In genomic region chr15:26632500-26632899, GRCh38 we compare ENCODE assay signal across 19 cellular contexts.
DNase-seq lines count a peak whose midpoint lies in the region; FAIRE-seq and TF ChIP-seq lines count a peak whose summit lies in the region.
"Had no signal": no experiment of that assay in that cellular context is flagged by ENCODE, and none has a peak within 500 bp of the region (broad histone marks: within the 10 kb centered on the region; RNA-seq: fewer than 3 reads in every experiment).

No MANE protein-coding gene starts in this region.

- peak overlapping the region; percentile 98 for H2BK120ac ChIP-seq in mesendoderm (ENCODE audit: low read depth, low read length)

- no CpG with 5 or more reads among the region's 4 CpGs for WGBS in mesendoderm (ENCODE audit: extremely low coverage, insufficient coverage, low lambda C conversion rate)

- FAIRE-seq in urothelium cell line (lab: Jason Lieb, UNC) = no peak
- FAIRE-seq: A204.1, G401.6 had no signal

- H3K79me2 ChIP-seq in mesendoderm (ENCODE audit: control insufficient read depth, insufficient read depth, low read length) = peaks cover 19% of the 10 kb centered on the region

- H3K9ac ChIP-seq in mesendoderm (ENCODE audit: low read length) = peak overlapping the region; percentile 40

- H3K27ac ChIP-seq in VCaP (peak overlapping the region; percentile 97), mesendoderm (ENCODE audit: low read depth, low read length) (peak overlapping the region; percentile 62)
- H3K27ac ChIP-seq: HL-60, PC-9, RWPE1 had no signal

- H3K4ac ChIP-seq in mesendoderm (ENCODE audit: low read depth, low read length) = no peak overlapping the region

- H3K4me1 ChIP-seq in mesendoderm (ENCODE audit: control insufficient read depth, low read depth, low read length) = peaks cover 34% of the 10 kb centered on the region
- H3K4me1 ChIP-seq: HAP-1 had no signal

- H2AK5ac ChIP-seq in mesendoderm (ENCODE audit: low read length) = peak overlapping the region; percentile 86

- DNase-seq in NCI-H510A treated with DMSO at 0.1 percent for 48 hours (lab: John Stamatoyannopoulos, UW) = peak; percentile 33
- no peak for DNase-seq in NCI-H510A (lab: John Stamatoyannopoulos, UW)
- no peak for DNase-seq in mesendoderm
- DNase-seq in effector CD4-positive, alpha-beta T cell = no peak
- DNase-seq in occipital lobe (lab: John Stamatoyannopoulos, UW) = no peak
- DNase-seq in urothelium cell line (ENCODE audit: low spot score) = no peak
- DNase-seq: C1 segment of cervical spinal cord, Karpas-422, NCI-H1417 treated with DMSO at 0.1 percent for 48 hours, NCI-H187 treated with DMSO at 0.1 percent for 48 hours, NCI-H446 treated with DMSO at 0.1 percent for 48 hours, NCI-H774, PC-9 had no signal

- no peaks in the 10 kb centered on the region for H3K27me3 ChIP-seq in mesendoderm (ENCODE audit: insufficient read depth, low read length, poor library complexity)

- peak overlapping the region; percentile 0 for H4K5ac ChIP-seq in mesendoderm (ENCODE audit: low read length)

- no peak for TF ChIP-seq CTCF in VCaP (conservative IDR thresholded peaks at IDR 0.05)

- H4K8ac ChIP-seq in mesendoderm (ENCODE audit: low read depth, low read length) = no peak overlapping the region

- peak overlapping the region; percentile 94 for H3K18ac ChIP-seq in mesendoderm (ENCODE audit: low read length)

- H2BK15ac ChIP-seq in mesendoderm (replicated peaks; ENCODE audit: low read depth) = peak overlapping the region; percentile 39

- H3K36me3 ChIP-seq in mesendoderm (ENCODE audit: control insufficient read depth, insufficient read depth, low read length) = no peaks in the 10 kb centered on the region
- H3K36me3 ChIP-seq: HAP-1 had no signal

- H3K79me1 ChIP-seq in mesendoderm (ENCODE audit: low read length) = peaks cover 11% of the 10 kb centered on the region

- peak overlapping the region; percentile 75 for H3K56ac ChIP-seq in mesendoderm (ENCODE audit: low read length)

- peak overlapping the region; percentile 61 for H2BK5ac ChIP-seq in mesendoderm (ENCODE audit: low read length)

- H3K4me3 ChIP-seq in mesendoderm (ENCODE audit: low read length) = no peak overlapping the region
- H3K4me3 ChIP-seq: HAP-1, PC-9 had no signal

- no peak overlapping the region for H3K23ac ChIP-seq in mesendoderm (ENCODE audit: low read length)

- no peak overlapping the region for H3K4me2 ChIP-seq in mesendoderm (ENCODE audit: low read length)
- H3K4me2 ChIP-seq: PC-9 had no signal
